Comparison of ENCODE assay signal across 18 cellular contexts in the genomic region with DNA sequence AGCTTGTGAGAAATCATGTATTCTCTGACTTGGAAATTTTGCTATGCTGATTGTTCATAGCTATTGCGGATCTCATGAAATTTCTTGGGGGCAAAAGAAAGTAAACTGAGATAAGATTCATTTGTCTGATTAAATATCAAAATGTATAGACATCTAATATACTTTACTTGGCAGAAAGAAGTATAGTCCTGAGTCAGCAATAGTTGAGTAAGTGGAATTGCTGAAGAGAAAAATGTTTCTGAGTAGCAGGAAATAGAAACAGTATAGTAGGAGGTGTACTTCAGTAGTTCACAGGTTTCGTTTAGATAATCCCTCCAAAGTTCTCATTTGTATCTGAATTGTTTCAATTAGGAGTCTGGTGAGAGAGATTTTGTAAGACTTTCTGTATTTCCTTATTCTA.
DNase-seq lines count a peak whose midpoint lies in the region; ATAC-seq, FAIRE-seq and TF ChIP-seq lines count a peak whose summit lies in the region.
"Had no signal": no experiment of that assay in that cellular context is flagged by ENCODE, and none has a peak within 500 bp of the region (broad histone marks: within the 10 kb centered on the region; RNA-seq: fewer than 3 reads in every experiment).

No MANE protein-coding gene starts in this region.

- H3K9me3 Mint-ChIP-seq in endodermal cell = peaks cover 24% of the 10 kb centered on the region

- no peaks in the 10 kb centered on the region for H3K79me2 ChIP-seq in K562 (ENCODE audit: control insufficient read depth, insufficient read depth, low read length)

- H2AFZ ChIP-seq in K562 (ENCODE audit: low read depth, low read length) = no peak overlapping the region

- H3K27ac Mint-ChIP-seq in endodermal cell = no peak overlapping the region
- H3K27ac Mint-ChIP-seq: B cell; CD4-positive, alpha-beta T cell; CD8-positive, alpha-beta T cell had no signal

- TF ChIP-seq EP300 in A549 (IDR thresholded peaks at IDR 0.05) = no peak
- TF ChIP-seq EP300 in K562 (IDR thresholded peaks at IDR 0.05; ENCODE audit: low read length) = no peak

- no peaks in the 10 kb centered on the region for H3K4me1 ChIP-seq in A549
- H3K4me1 ChIP-seq in K562 (replicated peaks in 1 of 2; ENCODE audit: control insufficient read depth in 2 of 2, insufficient read depth in 2 of 2, low read length in 2 of 2) = no peaks in the 10 kb centered on the region
- no peaks in the 10 kb centered on the region for H3K4me1 ChIP-seq in endodermal cell (ENCODE audit: control insufficient read depth, insufficient read depth, low read length)
- H3K4me1 ChIP-seq: BLaER1 treated with 17β-estradiol and CSF1 and Interleukin-3, amounts not matched to agents 10 nM and 100 nM; Caco-2 had no signal

- H3K9me3 ChIP-seq in A549 (peaks cover 16% of the 10 kb centered on the region; the same call in 2 of the 3 replicates), K562 (replicated peaks; ENCODE audit: control insufficient read depth, insufficient read depth, low read depth, low read length) (no peaks in the 10 kb centered on the region; the same call in none of the 2 replicates), endodermal cell (ENCODE audit: control insufficient read depth, low read length) (peaks cover 13% of the 10 kb centered on the region)
- H3K9me3 ChIP-seq: Caco-2 had no signal

- TF ChIP-seq POLR2A in A549 (IDR thresholded peaks at IDR 0.05; ENCODE audit: low read length) (no peak), K562 (conservative IDR thresholded peaks at IDR 0.05) (no peak)

- in situ Hi-C loops in K562 (cut with MboI) = no loop called here

- POLR2A ChIA-PET in A549 (lab: Yijun Ruan, JAX) (no interaction called here), K562 (lab: Yijun Ruan, JAX) (no interaction called here)

- H3K27me3 ChIP-seq in K562 (ENCODE audit: control insufficient read depth in 2 of 2, insufficient read depth in 2 of 2, low read length in 2 of 2) (no peaks in the 10 kb centered on the region), endodermal cell (ENCODE audit: control insufficient read depth, insufficient read depth, low read length, poor library complexity, severe bottlenecking) (no peaks in the 10 kb centered on the region)
- H3K27me3 ChIP-seq: BLaER1 treated with 17β-estradiol and CSF1 and Interleukin-3, amounts not matched to agents 10 nM and 100 nM had no signal

- CTCF ChIA-PET in A549 (lab: Yijun Ruan, JAX) (no interaction called here), K562 (lab: Yijun Ruan, JAX; ENCODE audit: low intra/inter-chr PET ratio) (no interaction called here)

- no peaks in the 10 kb centered on the region for H3K27me3 Mint-ChIP-seq in endodermal cell (ENCODE audit: insufficient read depth)
- H3K27me3 Mint-ChIP-seq: B cell; CD4-positive, alpha-beta T cell had no signal

- 4% methylated on average over 2 of the region's 2 CpGs for WGBS in A549 (ENCODE audit: missing lambda C conversion rate)
- 79% methylated on average over 2 of the region's 2 CpGs for WGBS in K562 (ENCODE audit: insufficient coverage, low coverage, missing lambda C conversion rate)
- WGBS in endodermal cell (ENCODE audit: insufficient coverage in 1 of 2, insufficient read length in 1 of 2), 2 experiments = 88% methylated on average over 2 of the region's 2 CpGs; no CpG with 5 or more reads in 1 of the 2 experiments

- TF ChIP-seq RAD21 in A549 (conservative IDR thresholded peaks at IDR 0.05 in 1 of 2, IDR thresholded peaks at IDR 0.05 in 1 of 2) (no peak), K562 (CRISPR knock-in tag; conservative IDR thresholded peaks at IDR 0.05 in 1 of 2, IDR thresholded peaks at IDR 0.05 in 1 of 2) (no peak)

- no peaks in the 10 kb centered on the region for H4K20me1 ChIP-seq in K562 (replicated peaks; ENCODE audit: control insufficient read depth, insufficient read depth, low read length)
- H4K20me1 ChIP-seq: BLaER1 treated with 17β-estradiol and CSF1 and Interleukin-3, amounts not matched to agents 10 nM and 100 nM had no signal

- H3K4me1 Mint-ChIP-seq in endodermal cell = no peaks in the 10 kb centered on the region
- H3K4me1 Mint-ChIP-seq: B cell had no signal

- TF ChIP-seq CTCF in A549 (IDR thresholded peaks at IDR 0.05) (no peak), K562 (IDR thresholded peaks at IDR 0.05 in 2 of 3, conservative IDR thresholded peaks at IDR 0.05 in 1 of 3; ENCODE audit: insufficient read depth in 2 of 3, low read depth in 1 of 3, low read length in 3 of 3) (no peak), endodermal cell (conservative IDR thresholded peaks at IDR 0.05) (no peak)

- no peak for FAIRE-seq in A549 (lab: Jason Lieb, UNC)
- FAIRE-seq in K562 (lab: Jason Lieb, UNC) = no peak
- FAIRE-seq: D721Med, GM12891 had no signal

- H3K9me1 ChIP-seq in K562 (ENCODE audit: control insufficient read depth, insufficient read depth, low read length) = no peaks in the 10 kb centered on the region

- H3K9ac ChIP-seq in K562 (ENCODE audit: insufficient read depth in 1 of 2, low read depth in 2 of 2, low read length in 2 of 2) (no peak overlapping the region), endodermal cell (ENCODE audit: extremely low read depth, low read length, poor library complexity, severe bottlenecking) (no peak overlapping the region)
- H3K9ac ChIP-seq: BLaER1 treated with 17β-estradiol and CSF1 and Interleukin-3, amounts not matched to agents 10 nM and 100 nM had no signal

- H3K36me3 ChIP-seq in K562 (ENCODE audit: control insufficient read depth, insufficient read depth, low read length) (peaks cover 2% of the 10 kb centered on the region; the same call in 1 of the 3 replicates), endodermal cell (ENCODE audit: control insufficient read depth, insufficient read depth, low read length) (no peaks in the 10 kb centered on the region)
- H3K36me3 ChIP-seq: BLaER1 treated with 17β-estradiol and CSF1 and Interleukin-3, amounts not matched to agents 10 nM and 100 nM had no signal

- no peak overlapping the region for H3K4me3 Mint-ChIP-seq in endodermal cell
- H3K4me3 Mint-ChIP-seq: B cell; CD4-positive, alpha-beta T cell; CD8-positive, alpha-beta T cell had no signal

- no peak overlapping the region for H3K4me3 ChIP-seq in A549
- no peak overlapping the region for H3K4me3 ChIP-seq in K562
- no peak overlapping the region for H3K4me3 ChIP-seq in endodermal cell (ENCODE audit: low read length)
- H3K4me3 ChIP-seq: BLaER1 treated with 17β-estradiol and CSF1 and Interleukin-3, amounts not matched to agents 10 nM and 100 nM had no signal

- ATAC-seq in A549 = no peak
- no peak for ATAC-seq in K562
- ATAC-seq: CD8-positive, alpha-beta T cell had no signal

- intact Hi-C loops in K562 (cut with micrococcal nuclease) = no loop called here

- H3K4me2 ChIP-seq in A549 (no peak overlapping the region), K562 (ENCODE audit: insufficient read depth, low read length) (no peak overlapping the region)
- H3K4me2 ChIP-seq: BLaER1 treated with 17β-estradiol and CSF1 and Interleukin-3, amounts not matched to agents 10 nM and 100 nM had no signal

- BruUV-seq in K562 (replicated peaks; lab: Mats Ljungman, UMichigan) = no TSS peak

- DNase-seq in A549 (ENCODE audit: low read depth in 1 of 2, low spot score in 1 of 2) (no peak), HCEC 1CT (peak; percentile 15), K562 (ENCODE audit: extremely low read depth in 1 of 4, low spot score in 3 of 4) (no peak), midbrain (lab: John Stamatoyannopoulos, UW) (no peak), endodermal cell (no peak)
- DNase-seq: 8988T; AML-193; Caco-2; Calu3; CD4-positive, alpha-beta T cell; CD8-positive, alpha-beta T cell; DMS79 treated with DMSO at 0.1 percent for 48 hours; GF-D8 had no signal

- H3K27ac ChIP-seq in A549 (no peak overlapping the region), K562 (ENCODE audit: extremely low read depth, low read depth, low read length) (no peak overlapping the region), endodermal cell (ENCODE audit: low read depth, low read length) (no peak overlapping the region)
- H3K27ac ChIP-seq: BLaER1 treated with 17β-estradiol and CSF1 and Interleukin-3, amounts not matched to agents 10 nM and 100 nM; C4-2B had no signal

- H3K36me3 Mint-ChIP-seq in endodermal cell (ENCODE audit: low read depth) = peaks cover 4% of the 10 kb centered on the region
- H3K36me3 Mint-ChIP-seq: CD8-positive, alpha-beta T cell had no signal

TF ChIP-seq in A549, 52 proteins besides CTCF, POLR2A, EP300 and RAD21:
- TF ChIP-seq ELK1 (IDR thresholded peaks at IDR 0.05; ENCODE audit: low read depth, low read length) (no peak), HOXB13 (CRISPR knock-in tag; IDR thresholded peaks at IDR 0.05; ENCODE audit: low read depth) (no peak), MAFK (IDR thresholded peaks at IDR 0.05; ENCODE audit: partially characterized antibody) (peak; percentile 80)

TF ChIP-seq in K562, 482 proteins besides CTCF, POLR2A, EP300 and RAD21 (continues in another document):
- TF ChIP-seq KDM1A (IDR thresholded peaks at IDR 0.05) (no peak), C11orf30 (IDR thresholded peaks at IDR 0.05; ENCODE audit: low read depth) (peak; percentile 77), HNRNPH1 (optimal IDR thresholded peaks at IDR 0.05; ENCODE audit: low read depth, low read length) (no peak), MAFG (tag; conservative IDR thresholded peaks at IDR 0.05) (peak; percentile 73), ZNF316 (IDR thresholded peaks at IDR 0.05) (peak; percentile 90), KDM2B (CRISPR knock-in tag; IDR thresholded peaks at IDR 0.05) (no peak), MAFK (IDR thresholded peaks at IDR 0.05; ENCODE audit: low read length) (peak; percentile 84), ZNF830 (CRISPR knock-in tag; IDR thresholded peaks at IDR 0.05) (no peak)
- TF ChIP-seq, protein P1, sequence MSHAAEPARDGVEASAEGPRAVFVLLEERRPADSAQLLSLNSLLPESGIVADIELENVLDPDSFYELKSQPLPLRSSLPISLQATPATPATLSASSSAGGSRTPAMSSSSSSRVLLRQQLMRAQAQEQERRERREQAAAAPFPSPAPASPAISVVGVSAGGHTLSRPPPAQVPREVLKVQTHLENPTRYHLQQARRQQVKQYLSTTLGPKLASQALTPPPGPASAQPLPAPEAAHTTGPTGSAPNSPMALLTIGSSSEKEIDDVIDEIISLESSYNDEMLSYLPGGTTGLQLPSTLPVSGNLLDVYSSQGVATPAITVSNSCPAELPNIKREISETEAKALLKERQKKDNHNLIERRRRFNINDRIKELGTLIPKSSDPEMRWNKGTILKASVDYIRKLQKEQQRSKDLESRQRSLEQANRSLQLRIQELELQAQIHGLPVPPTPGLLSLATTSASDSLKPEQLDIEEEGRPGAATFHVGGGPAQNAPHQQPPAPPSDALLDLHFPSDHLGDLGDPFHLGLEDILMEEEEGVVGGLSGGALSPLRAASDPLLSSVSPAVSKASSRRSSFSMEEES (CRISPR knock-in tag; IDR thresholded peaks at IDR 0.05) = no peak

Comparison
In these comparisons a context has a peak if more than half of its experiments do, and no peak if none do; other contexts are left out.
1. Of the 35 proteins assayed by ChIP-seq in both K562 and A549: peak only in K562: none; only in A549: none; in both: MAFK; in neither: 34.